ENCODE assay signal across 8 cellular contexts in genomic region chr19:29255912-29256311, GRCh38.
"Had no signal": no experiment of that assay in that cellular context is flagged by ENCODE, and none has a peak within 500 bp of the region (broad histone marks: within the 10 kb centered on the region; RNA-seq: fewer than 3 reads in every experiment).

No MANE protein-coding gene starts in this region.

- H3K4me3 ChIP-seq: GM23248, HAP-1 had no signal

- H3K27ac ChIP-seq: GM23248, HL-60 had no signal

- H3K9me3 Mint-ChIP-seq: HFFc6 had no signal

- DNase-seq: GM23248, GOT3, H7, HFFc6, IMR-90 had no signal

- H3K27ac Mint-ChIP-seq: HFFc6 had no signal

- H3K9me3 ChIP-seq: HAP-1 had no signal

- H3K4me1 ChIP-seq: HAP-1 had no signal

- H3K4me3 Mint-ChIP-seq: HFFc6 had no signal

- ATAC-seq: HCT116 had no signal

- H3K36me3 ChIP-seq: HAP-1 had no signal
